Comparison of ENCODE assay signal across 8 cellular contexts in the genomic region with DNA sequence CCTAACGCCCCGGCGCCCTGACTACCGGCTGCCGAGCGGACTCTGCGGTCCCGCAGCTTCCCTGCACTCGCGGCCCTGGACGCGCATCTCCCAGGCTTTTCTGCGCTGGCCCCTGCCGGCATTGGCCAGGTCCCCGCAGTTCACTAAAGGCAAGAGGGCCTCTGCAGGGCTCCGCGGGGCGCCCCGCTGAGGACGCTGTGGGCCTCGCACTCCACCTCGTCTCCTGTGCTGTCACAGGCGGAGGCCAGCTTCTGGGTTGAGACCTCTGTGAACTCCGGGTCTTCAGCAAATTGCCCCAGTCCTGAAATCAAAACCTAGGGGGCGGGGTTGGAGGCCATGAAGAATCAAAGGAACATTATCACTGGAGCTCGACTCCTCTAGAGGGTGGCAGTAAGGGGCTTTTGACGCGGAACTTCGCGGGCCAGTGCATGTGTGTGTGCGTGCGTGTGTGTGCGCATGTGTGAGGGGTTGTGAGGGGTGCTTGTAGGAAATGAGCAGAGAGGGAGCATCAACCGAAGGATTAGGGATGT.
DNase-seq lines count a peak whose midpoint lies in the region; ATAC-seq and TF ChIP-seq lines count a peak whose summit lies in the region.

No MANE protein-coding gene starts in this region.

- intact Hi-C loops in mammary epithelial cell (cut with micrococcal nuclease) = no loop called here

- no peak overlapping the region for H3K4me3 ChIP-seq in NB4 (ENCODE audit: low read depth, low read length)
- no peak overlapping the region for H3K4me3 ChIP-seq in mammary epithelial cell (replicated peaks in 1 of 3; ENCODE audit: insufficient read depth in 1 of 3, low read depth in 2 of 3, low read length in 3 of 3)

- peaks cover 5% of the 10 kb centered on the region for H3K4me1 ChIP-seq in mammary epithelial cell (ENCODE audit: insufficient read depth, low read length)

- BruUV-seq in mammary epithelial cell (replicated peaks; lab: Mats Ljungman, UMichigan) = no TSS peak

- no peak overlapping the region for H3K9ac ChIP-seq in mammary epithelial cell (ENCODE audit: insufficient read depth, low read length)

- DNase-seq in NB4 (ENCODE audit: low read depth) (peak; percentile 52), mammary epithelial cell (no peak), left lobe of liver (ENCODE audit: low spot score) (peak; percentile 55), SHP77 (lab: John Stamatoyannopoulos, UW) (no peak), NOMO-1 treated with dmso at 0.1 percent for 144 hours (lab: John Stamatoyannopoulos, UW; ENCODE audit: unreplicated experiment) (no peak), NCI-H1417 (lab: John Stamatoyannopoulos, UW) (no peak)
- peak; percentile 31 for DNase-seq in stimulated activated CD8-positive, alpha-beta memory T cell treated with anti-CD3 and anti-CD28 coated beads, Interleukin-4, amount 100 ng/mL, for 24 hours (ENCODE audit: low read depth)

- no peaks in the 10 kb centered on the region for H3K36me3 ChIP-seq in mammary epithelial cell (ENCODE audit: insufficient read depth, low read length)

- no peaks in the 10 kb centered on the region for H3K27me3 ChIP-seq in mammary epithelial cell (ENCODE audit: insufficient read depth, low read length)

- H3K79me2 ChIP-seq in mammary epithelial cell (ENCODE audit: insufficient read depth, low read length) = no peaks in the 10 kb centered on the region

- TF ChIP-seq CTCF in NB4 (IDR thresholded peaks at IDR 0.05; ENCODE audit: low read depth, low read length) (peak; percentile 26), mammary epithelial cell (conservative IDR thresholded peaks at IDR 0.05 in 1 of 2, IDR thresholded peaks at IDR 0.05 in 1 of 2; ENCODE audit: extremely low read depth in 1 of 2, insufficient read depth in 1 of 2, low read depth in 1 of 2, low read length in 2 of 2) (no peak)

- peak overlapping the region; percentile 86 for H2AFZ ChIP-seq in mammary epithelial cell (ENCODE audit: low read depth, low read length)

- H4K20me1 ChIP-seq in mammary epithelial cell (ENCODE audit: insufficient read depth, low read length) = no peaks in the 10 kb centered on the region

- no peaks in the 10 kb centered on the region for H3K9me3 ChIP-seq in mammary epithelial cell (replicated peaks; ENCODE audit: insufficient read depth, low read length)

- dilution Hi-C loops in mammary epithelial cell (cut with HindIII; ENCODE audit: low sequenced_read_pairs) = no loop called here

- CTCF ChIA-PET in mammary epithelial cell (lab: Charles Lee; ENCODE audit: low non-redundant PET) = interaction anchor here (0.7 kb wide), 1 partner anchor 1874 kb away, joined by 10 read pairs; no protein-coding TSS in a partner anchor

- TF ChIP-seq POLR2A in NB4 (IDR thresholded peaks at IDR 0.05; ENCODE audit: extremely low read depth, insufficient read length) = no peak

- no peak overlapping the region for H3K27ac ChIP-seq in mammary epithelial cell (ENCODE audit: insufficient read depth, low read depth, low read length)

- in situ Hi-C loops in mammary epithelial cell (cut with MboI; ENCODE audit: low sequenced_read_pairs in 2 of 2) = loop anchor here in 1 of 2 donors (25.0 kb wide), 1 partner anchor 1286 kb away; no protein-coding TSS in a partner anchor

- ATAC-seq in GM19023 (IDR thresholded peaks at IDR 0.05; ENCODE audit: unreplicated experiment) (peak; percentile 42), left lobe of liver (peak; percentile 79)

- 71% methylated on average over 15 of the region's 34 CpGs for WGBS in mammary epithelial cell (ENCODE audit: low coverage, missing lambda C conversion rate)

- no peak overlapping the region for H3K4me2 ChIP-seq in mammary epithelial cell (ENCODE audit: insufficient read depth, low read depth, low read length)

Comparison
In these comparisons a context has a peak if more than half of its experiments do, and no peak if none do; other contexts are left out.
1. DNase-seq: peak in NB4 (single experiment), left lobe of liver (single experiment) and stimulated activated CD8-positive, alpha-beta memory T cell treated with anti-CD3 and anti-CD28 coated beads, Interleukin-4, amount 100 ng/mL, for 24 hours (single experiment); none in mammary epithelial cell (single experiment), SHP77 (0 of 2), NOMO-1 treated with dmso at 0.1 percent for 144 hours (single experiment) and NCI-H1417 (0 of 3).